8 cellular contexts compared by ENCODE assay signal in genomic region chr2:144460981-144461766, GRCh38. TPM values are rescaled to one million over a fixed set of nuclear protein-coding genes. Genes with fewer than 3 reads are reported as not detected.
A peak's percentile ranks its signal among the peaks of the same experiment; 100 is the strongest.
DNase-seq lines count a peak whose midpoint lies in the region; TF ChIP-seq lines count a peak whose summit lies in the region.

No MANE protein-coding gene starts in this region.

- TF ChIP-seq CTCF in nephron (IDR thresholded peaks at IDR 0.05; ENCODE audit: unreplicated experiment in 3 of 3), result no peak

- H3K27me3 Mint-ChIP-seq in nephron (ENCODE audit: low read depth), result no peaks in the 10 kb centered on the region

- peaks cover 29% of the 10 kb centered on the region for H3K36me3 Mint-ChIP-seq in nephron (ENCODE audit: low read depth)

- no peaks in the 10 kb centered on the region for H3K9me3 Mint-ChIP-seq in nephron

- H3K4me3 Mint-ChIP-seq in nephron, result no peak overlapping the region

- DNase-seq in AG08396 (ENCODE audit: low spot score) (peak; percentile 23), RPMI7951 (ENCODE audit: low read depth) (peak; percentile 65), fibroblast of peridontal ligament (ENCODE audit: extremely low read depth) (peak; percentile 84), retina (no peak), NCI-H1694 treated with DMSO at 0.1 percent for 48 hours (lab: John Stamatoyannopoulos, UW) (no peak)
- no peak for DNase-seq in activated CD4-positive, alpha-beta T cell treated with anti-CD3 and anti-CD28 coated beads, Interleukin-2, amount 50 U/mL, for 4 hours
- no peak for DNase-seq in activated CD4-positive, CD25-positive, alpha-beta regulatory T cell (lab: John Stamatoyannopoulos, UW)

- peak overlapping the region; percentile 60 to 77 (median 71) for H3K27ac Mint-ChIP-seq in nephron

- H3K4me1 Mint-ChIP-seq in nephron, result peaks cover 59% of the 10 kb centered on the region

RNA-seq across cellular contexts. Expression of gene ZEB2, which starts 58.7 kb away (rescaled TPM):
- total RNA-seq in RPMI7951 (2014; rRNA removed; shearing (Covaris generic)), result 24.0 and 32.3 TPM in 2 replicates

Comparison
In these comparisons a context has a peak if more than half of its experiments do, and no peak if none do; other contexts are left out.
1. DNase-seq: peak in AG08396 (single experiment), RPMI7951 (single experiment) and fibroblast of peridontal ligament (single experiment); none in retina (single experiment), activated CD4-positive, alpha-beta T cell treated with anti-CD3 and anti-CD28 coated beads, Interleukin-2, amount 50 U/mL, for 4 hours (0 of 2), activated CD4-positive, CD25-positive, alpha-beta regulatory T cell (0 of 4) and NCI-H1694 treated with DMSO at 0.1 percent for 48 hours (single experiment).